In genomic region chr3:79264892-79265291, GRCh38 we compare ENCODE assay signal across 1 cellular context.
TF ChIP-seq lines count a peak whose summit lies in the region.

No MANE protein-coding gene starts in this region.

TF ChIP-seq in GM23338, 12 proteins besides CTCF, POLR2A, EP300 and RAD21 (continued from another document):
- TF ChIP-seq, protein P1, sequence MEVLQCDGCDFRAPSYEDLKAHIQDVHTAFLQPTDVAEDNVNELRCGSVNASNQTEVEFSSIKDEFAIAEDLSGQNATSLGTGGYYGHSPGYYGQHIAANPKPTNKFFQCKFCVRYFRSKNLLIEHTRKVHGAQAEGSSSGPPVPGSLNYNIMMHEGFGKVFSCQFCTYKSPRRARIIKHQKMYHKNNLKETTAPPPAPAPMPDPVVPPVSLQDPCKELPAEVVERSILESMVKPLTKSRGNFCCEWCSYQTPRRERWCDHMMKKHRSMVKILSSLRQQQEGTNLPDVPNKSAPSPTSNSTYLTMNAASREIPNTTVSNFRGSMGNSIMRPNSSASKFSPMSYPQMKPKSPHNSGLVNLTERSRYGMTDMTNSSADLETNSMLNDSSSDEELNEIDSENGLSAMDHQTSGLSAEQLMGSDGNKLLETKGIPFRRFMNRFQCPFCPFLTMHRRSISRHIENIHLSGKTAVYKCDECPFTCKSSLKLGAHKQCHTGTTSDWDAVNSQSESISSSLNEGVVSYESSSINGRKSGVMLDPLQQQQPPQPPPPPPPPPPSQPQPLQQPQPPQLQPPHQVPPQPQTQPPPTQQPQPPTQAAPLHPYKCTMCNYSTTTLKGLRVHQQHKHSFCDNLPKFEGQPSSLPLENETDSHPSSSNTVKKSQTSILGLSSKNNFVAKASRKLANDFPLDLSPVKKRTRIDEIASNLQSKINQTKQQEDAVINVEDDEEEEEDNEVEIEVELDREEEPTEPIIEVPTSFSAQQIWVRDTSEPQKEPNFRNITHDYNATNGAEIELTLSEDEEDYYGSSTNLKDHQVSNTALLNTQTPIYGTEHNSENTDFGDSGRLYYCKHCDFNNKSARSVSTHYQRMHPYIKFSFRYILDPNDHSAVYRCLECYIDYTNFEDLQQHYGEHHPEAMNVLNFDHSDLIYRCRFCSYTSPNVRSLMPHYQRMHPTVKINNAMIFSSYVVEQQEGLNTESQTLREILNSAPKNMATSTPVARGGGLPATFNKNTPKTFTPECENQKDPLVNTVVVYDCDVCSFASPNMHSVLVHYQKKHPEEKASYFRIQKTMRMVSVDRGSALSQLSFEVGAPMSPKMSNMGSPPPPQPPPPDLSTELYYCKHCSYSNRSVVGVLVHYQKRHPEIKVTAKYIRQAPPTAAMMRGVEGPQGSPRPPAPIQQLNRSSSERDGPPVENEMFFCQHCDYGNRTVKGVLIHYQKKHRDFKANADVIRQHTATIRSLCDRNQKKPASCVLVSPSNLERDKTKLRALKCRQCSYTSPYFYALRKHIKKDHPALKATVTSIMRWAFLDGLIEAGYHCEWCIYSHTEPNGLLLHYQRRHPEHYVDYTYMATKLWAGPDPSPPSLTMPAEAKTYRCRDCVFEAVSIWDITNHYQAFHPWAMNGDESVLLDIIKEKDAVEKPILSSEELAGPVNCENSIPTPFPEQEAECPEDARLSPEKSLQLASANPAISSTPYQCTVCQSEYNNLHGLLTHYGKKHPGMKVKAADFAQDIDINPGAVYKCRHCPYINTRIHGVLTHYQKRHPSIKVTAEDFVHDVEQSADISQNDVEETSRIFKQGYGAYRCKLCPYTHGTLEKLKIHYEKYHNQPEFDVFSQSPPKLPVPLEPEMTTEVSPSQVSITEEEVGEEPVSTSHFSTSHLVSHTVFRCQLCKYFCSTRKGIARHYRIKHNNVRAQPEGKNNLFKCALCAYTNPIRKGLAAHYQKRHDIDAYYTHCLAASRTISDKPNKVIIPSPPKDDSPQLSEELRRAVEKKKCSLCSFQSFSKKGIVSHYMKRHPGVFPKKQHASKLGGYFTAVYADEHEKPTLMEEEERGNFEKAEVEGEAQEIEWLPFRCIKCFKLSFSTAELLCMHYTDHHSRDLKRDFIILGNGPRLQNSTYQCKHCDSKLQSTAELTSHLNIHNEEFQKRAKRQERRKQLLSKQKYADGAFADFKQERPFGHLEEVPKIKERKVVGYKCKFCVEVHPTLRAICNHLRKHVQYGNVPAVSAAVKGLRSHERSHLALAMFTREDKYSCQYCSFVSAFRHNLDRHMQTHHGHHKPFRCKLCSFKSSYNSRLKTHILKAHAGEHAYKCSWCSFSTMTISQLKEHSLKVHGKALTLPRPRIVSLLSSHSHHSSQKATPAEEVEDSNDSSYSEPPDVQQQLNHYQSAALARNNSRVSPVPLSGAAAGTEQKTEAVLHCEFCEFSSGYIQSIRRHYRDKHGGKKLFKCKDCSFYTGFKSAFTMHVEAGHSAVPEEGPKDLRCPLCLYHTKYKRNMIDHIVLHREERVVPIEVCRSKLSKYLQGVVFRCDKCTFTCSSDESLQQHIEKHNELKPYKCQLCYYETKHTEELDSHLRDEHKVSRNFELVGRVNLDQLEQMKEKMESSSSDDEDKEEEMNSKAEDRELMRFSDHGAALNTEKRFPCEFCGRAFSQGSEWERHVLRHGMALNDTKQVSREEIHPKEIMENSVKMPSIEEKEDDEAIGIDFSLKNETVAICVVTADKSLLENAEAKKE (CRISPR knock-in tag; IDR thresholded peaks at IDR 0.05), result no peak
- TF ChIP-seq POLR2AphosphoS5 (IDR thresholded peaks at IDR 0.05; ENCODE audit: low read depth) (no peak), CREB1 (CRISPR knock-in tag; IDR thresholded peaks at IDR 0.05; ENCODE audit: low read depth) (no peak)
